In the genomic region with DNA sequence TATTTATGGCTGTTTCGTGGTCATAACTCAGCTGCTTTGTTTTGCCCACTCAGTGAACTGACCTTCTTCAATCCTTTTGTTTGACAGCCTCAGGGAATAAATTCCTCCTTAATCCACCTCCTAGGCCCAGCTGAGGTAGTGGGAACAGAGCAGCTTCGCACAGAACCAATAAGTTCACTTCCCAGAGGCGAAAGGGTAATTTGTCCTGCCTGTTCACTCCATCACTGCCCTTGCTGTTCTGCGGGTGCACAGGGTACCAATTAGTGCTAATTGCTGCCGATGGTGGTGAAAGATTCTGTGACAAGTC, we compare ENCODE assay signal across 13 cellular contexts.
"Had no signal": no experiment of that assay in that cellular context is flagged by ENCODE, and none has a peak within 500 bp of the region (broad histone marks: within the 10 kb centered on the region; RNA-seq: fewer than 3 reads in every experiment).

No MANE protein-coding gene starts in this region.

- H3K4me3 Mint-ChIP-seq: activated naive CD8-positive, alpha-beta T cell treated with anti-CD3 and anti-CD28 coated beads, Interleukin-2, amount 10 ng/mL, durations not matched to agents 7 days and 5 days; activated T-helper 1 cell treated with anti-CD3 and anti-CD28 coated beads, Interleukin-12 subunit alpha, Interleukin-12 subunit beta, Interleukin-2, Interleukin-4 antibody, amounts not matched to agents 30 ng/mL and 10 ng/mL and 1 ng/mL, durations not matched to agents 14 hours and 24 hours and 36 hours; nephron had no signal

- H3K27ac ChIP-seq: gastrocnemius medialis, heart right ventricle, sigmoid colon, stomach, testis had no signal

- H3K36me3 ChIP-seq: gastrocnemius medialis, heart right ventricle, sigmoid colon, stomach had no signal

- H3K27ac Mint-ChIP-seq: activated naive CD8-positive, alpha-beta T cell treated with anti-CD3 and anti-CD28 coated beads, Interleukin-2, amount 10 ng/mL, durations not matched to agents 7 days and 5 days; activated T-helper 1 cell treated with anti-CD3 and anti-CD28 coated beads, Interleukin-12 subunit alpha, Interleukin-12 subunit beta, Interleukin-2, Interleukin-4 antibody, amounts not matched to agents 30 ng/mL and 10 ng/mL and 1 ng/mL, durations not matched to agents 14 hours and 24 hours and 36 hours had no signal

- ATAC-seq: activated CD4-positive, CD25-positive, alpha-beta regulatory T cell treated with anti-CD3 and anti-CD28 coated beads, Interleukin-2, amount 50 U/mL, for 24 hours; gastrocnemius medialis; heart right ventricle had no signal

- H3K4me3 ChIP-seq: gastrocnemius medialis, heart right ventricle, sigmoid colon, stomach, testis had no signal

- H3K9me3 ChIP-seq: gastrocnemius medialis, sigmoid colon, stomach, testis had no signal

- H3K27me3 ChIP-seq: gastrocnemius medialis, heart right ventricle, stomach, testis had no signal

- DNase-seq: activated naive CD8-positive, alpha-beta T cell treated with anti-CD3 and anti-CD28 coated beads, Interleukin-2, amount 10 ng/mL, durations not matched to agents 7 days and 5 days; aorta; gastrocnemius medialis; heart right ventricle; sigmoid colon; stimulated activated CD4-positive, alpha-beta T cell treated with anti-CD3 and anti-CD28 coated beads, Interleukin-1b, Interleukin-23, amount 100 ng/mL, for 48 hours; T-helper 1 cell; T1000 had no signal

- H3K9me3 Mint-ChIP-seq: activated naive CD8-positive, alpha-beta T cell treated with anti-CD3 and anti-CD28 coated beads, Interleukin-2, amount 10 ng/mL, durations not matched to agents 7 days and 5 days; activated T-helper 1 cell treated with anti-CD3 and anti-CD28 coated beads, Interleukin-12 subunit alpha, Interleukin-12 subunit beta, Interleukin-2, Interleukin-4 antibody, amounts not matched to agents 30 ng/mL and 10 ng/mL and 1 ng/mL, durations not matched to agents 14 hours and 24 hours and 36 hours had no signal

- H3K4me1 Mint-ChIP-seq: activated naive CD8-positive, alpha-beta T cell treated with anti-CD3 and anti-CD28 coated beads, Interleukin-2, amount 10 ng/mL, durations not matched to agents 7 days and 5 days had no signal

- H3K4me1 ChIP-seq: sigmoid colon, testis had no signal

- H3K36me3 Mint-ChIP-seq: activated naive CD8-positive, alpha-beta T cell treated with anti-CD3 and anti-CD28 coated beads, Interleukin-2, amount 10 ng/mL, durations not matched to agents 7 days and 5 days had no signal
